In genomic region chrX:75997692-75998091, GRCh38 we compare ENCODE assay signal across 8 cellular contexts.
"Had no signal": no experiment of that assay in that cellular context is flagged by ENCODE, and none has a peak within 500 bp of the region (broad histone marks: within the 10 kb centered on the region; RNA-seq: fewer than 3 reads in every experiment).

No MANE protein-coding gene starts in this region.

- DNase-seq: GDM1, GF-D8 had no signal

- H3K4me3 ChIP-seq: GM12878 had no signal

- FAIRE-seq: G401.6, GM12878, GM12891, GM12892, GM18507, GM19239 had no signal

- ATAC-seq: GM12878 had no signal
